35 cellular contexts compared by ENCODE assay signal in the genomic region with DNA sequence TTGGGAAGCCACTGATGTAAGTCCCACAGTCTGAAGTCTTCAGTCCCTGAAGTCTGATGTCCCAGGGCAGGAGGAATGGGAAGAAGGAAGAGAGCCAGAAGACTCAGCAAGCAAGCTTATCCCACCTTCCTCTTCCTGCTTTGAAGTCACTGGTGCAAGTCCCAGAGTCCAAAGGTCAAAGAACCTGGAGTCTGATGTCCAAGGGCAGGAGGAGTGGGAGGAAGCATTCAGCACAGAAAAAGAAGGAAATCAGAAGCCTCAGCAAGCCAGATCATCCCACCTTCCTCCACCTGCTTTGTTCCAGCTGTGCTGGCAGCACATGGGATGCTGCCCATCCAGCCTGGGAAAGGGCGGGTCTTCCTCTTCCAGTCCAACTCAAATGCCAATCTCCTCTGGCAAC.
"Had no signal": no experiment of that assay in that cellular context is flagged by ENCODE, and none has a peak within 500 bp of the region (broad histone marks: within the 10 kb centered on the region; RNA-seq: fewer than 3 reads in every experiment).

No MANE protein-coding gene starts in this region.

- H3K27me3 Mint-ChIP-seq: activated CD4-positive, alpha-beta memory T cell treated with anti-CD3 and anti-CD28 coated beads, Interleukin-2, amount 10 ng/mL, durations not matched to agents 7 days and 5 days; activated CD8-positive, alpha-beta memory T cell treated with anti-CD3 and anti-CD28 coated beads, Interleukin-2, amount 10 ng/mL, durations not matched to agents 7 days and 5 days had no signal

- H3K4me1 Mint-ChIP-seq: activated CD4-positive, alpha-beta memory T cell treated with anti-CD3 and anti-CD28 coated beads, Interleukin-2, amount 10 ng/mL, durations not matched to agents 7 days and 5 days; activated CD8-positive, alpha-beta memory T cell treated with anti-CD3 and anti-CD28 coated beads, Interleukin-2, amount 10 ng/mL, durations not matched to agents 7 days and 5 days had no signal

- H3K27ac ChIP-seq: brain microvascular endothelial cell, Peyer's patch, WERI-Rb-1 had no signal

- H3K4me1 ChIP-seq: Peyer's patch had no signal

- H3K36me3 ChIP-seq: brain microvascular endothelial cell, Peyer's patch, WERI-Rb-1 had no signal

- H3K9me3 ChIP-seq: Peyer's patch had no signal

- DNase-seq: activated CD4-positive, alpha-beta memory T cell treated with anti-CD3 and anti-CD28 coated beads, Interleukin-2, amount 10 ng/mL, durations not matched to agents 7 days and 5 days; activated CD4-positive, alpha-beta T cell treated with anti-CD3 and anti-CD28 coated beads for 1 hour; activated CD4-positive, alpha-beta T cell treated with anti-CD3 and anti-CD28 coated beads for 48 hours; activated CD4-positive, CD25-positive, alpha-beta regulatory T cell; activated CD8-positive, alpha-beta memory T cell treated with anti-CD3 and anti-CD28 coated beads for 24 hours; activated CD8-positive, alpha-beta memory T cell treated with anti-CD3 and anti-CD28 coated beads, Interleukin-2, amount 10 ng/mL, durations not matched to agents 7 days and 5 days; activated CD8-positive, alpha-beta memory T cell treated with anti-CD3 and anti-CD28 coated beads, Interleukin-2, amount 50 U/mL, for 48 hours; activated effector memory CD4-positive, alpha-beta T cell treated with anti-CD3 and anti-CD28 coated beads, Interleukin-2, amount 50 U/mL, for 16 hours; activated naive CD4-positive, alpha-beta T cell; activated T-cell treated with anti-CD3 and anti-CD28 coated beads, Interleukin-2, amount 50 U/mL, for 48 hours; anterior cingulate cortex; central memory CD4-positive, alpha-beta T cell; MM.1S; MV-4-11; NCI-H1092; NCI-H1436 treated with DMSO at 0.1 percent for 48 hours; NCI-H1694 treated with DMSO at 0.1 percent for 48 hours; NCI-H2029; NCI-H2107; NCI-H2171; NCI-H510A; NCI-H526; NCI-H748 treated with DMSO at 0.1 percent for 48 hours; NK-92 treated with Interleukin-12 subunit alpha and Interleukin-12 subunit beta, amount 100 ng/mL, for 24 hours; PC-3; Peyer's patch; RPMI8226; SHP77 treated with DMSO at 0.1 percent for 48 hours; T-helper 1 cell; T-helper 2 cell; T-helper 9 cell; WERI-Rb-1 had no signal

- H3K27ac Mint-ChIP-seq: activated CD4-positive, alpha-beta memory T cell treated with anti-CD3 and anti-CD28 coated beads, Interleukin-2, amount 10 ng/mL, durations not matched to agents 7 days and 5 days; activated CD8-positive, alpha-beta memory T cell treated with anti-CD3 and anti-CD28 coated beads, Interleukin-2, amount 10 ng/mL, durations not matched to agents 7 days and 5 days; activated naive CD4-positive, alpha-beta T cell treated with anti-CD3 and anti-CD28 coated beads, Interleukin-2, amount 50 U/mL, for 72 hours had no signal

- ATAC-seq: activated CD8-positive, alpha-beta memory T cell treated with anti-CD3 and anti-CD28 coated beads, Interleukin-2, amount 10 ng/mL, durations not matched to agents 7 days and 5 days; activated naive CD4-positive, alpha-beta T cell treated with anti-CD3 and anti-CD28 coated beads, Interleukin-2, amount 50 U/mL, for 72 hours; PC-3; SK-N-SH treated with all-trans-retinoic acid at 6 μM for 48 hours had no signal

- H3K4me3 ChIP-seq: Peyer's patch had no signal

- H3K4me3 Mint-ChIP-seq: activated CD4-positive, alpha-beta memory T cell treated with anti-CD3 and anti-CD28 coated beads, Interleukin-2, amount 10 ng/mL, durations not matched to agents 7 days and 5 days; activated CD8-positive, alpha-beta memory T cell treated with anti-CD3 and anti-CD28 coated beads, Interleukin-2, amount 10 ng/mL, durations not matched to agents 7 days and 5 days had no signal

- H3K36me3 Mint-ChIP-seq: activated CD8-positive, alpha-beta memory T cell treated with anti-CD3 and anti-CD28 coated beads, Interleukin-2, amount 10 ng/mL, durations not matched to agents 7 days and 5 days; activated naive CD4-positive, alpha-beta T cell treated with anti-CD3 and anti-CD28 coated beads, Interleukin-2, amount 50 U/mL, for 72 hours had no signal

- H3K27me3 ChIP-seq: brain microvascular endothelial cell, Peyer's patch had no signal
